Comparison of ENCODE assay signal across 2 cellular contexts in genomic region chr19:45958320-45958719, GRCh38.
TF ChIP-seq lines count a peak whose summit lies in the region.

No MANE protein-coding gene starts in this region.

TF ChIP-seq in IMR-90, 13 proteins besides CTCF, POLR2A, EP300 and RAD21:
- no peak for TF ChIP-seq USF2 (IDR thresholded peaks at IDR 0.05; ENCODE audit: low read depth, low read length)
- no peak for TF ChIP-seq BHLHE40 (IDR thresholded peaks at IDR 0.05; ENCODE audit: low read depth, low read length)
- no peak for TF ChIP-seq NFE2L2 (IDR thresholded peaks at IDR 0.05; ENCODE audit: low read depth, low read length)

TF ChIP-seq in H1, 55 proteins besides CTCF, POLR2A, EP300 and RAD21:
- TF ChIP-seq KDM4A (IDR thresholded peaks at IDR 0.05; ENCODE audit: low read depth, low read length, severe bottlenecking), result no peak
- TF ChIP-seq JUN (IDR thresholded peaks at IDR 0.05; ENCODE audit: low read depth, low read length), result no peak
- no peak for TF ChIP-seq TAF7 (optimal IDR thresholded peaks at IDR 0.05; ENCODE audit: borderline replicate concordance, low read depth, low read length)
- TF ChIP-seq ZNF274 (IDR thresholded peaks at IDR 0.05; ENCODE audit: borderline replicate concordance, extremely low read depth, low read length), result no peak
- no peak for TF ChIP-seq TBP (IDR thresholded peaks at IDR 0.05; ENCODE audit: low read depth, low read length)
- TF ChIP-seq CHD7 (IDR thresholded peaks at IDR 0.05; ENCODE audit: insufficient replicate concordance, low read length), result no peak
- TF ChIP-seq SP4 (IDR thresholded peaks at IDR 0.05; ENCODE audit: low read length), result no peak
- no peak for TF ChIP-seq ATF2 (IDR thresholded peaks at IDR 0.05; ENCODE audit: low read length)
- no peak for TF ChIP-seq ASH2L (IDR thresholded peaks at IDR 0.05; ENCODE audit: low read length)
- TF ChIP-seq BACH1 (IDR thresholded peaks at IDR 0.05; ENCODE audit: low read length), result no peak
- TF ChIP-seq SAP30 (IDR thresholded peaks at IDR 0.05; ENCODE audit: insufficient read depth, insufficient replicate concordance, low read length), result no peak
- no peak for TF ChIP-seq JUND (IDR thresholded peaks at IDR 0.05; ENCODE audit: low read length)
- no peak for TF ChIP-seq SP1 (IDR thresholded peaks at IDR 0.05; ENCODE audit: low read depth, low read length)
- TF ChIP-seq SIRT6 (IDR thresholded peaks at IDR 0.05; ENCODE audit: low read length), result no peak
- TF ChIP-seq CHD2 (IDR thresholded peaks at IDR 0.05; ENCODE audit: low read length), result no peak
- no peak for TF ChIP-seq KDM5A (IDR thresholded peaks at IDR 0.05; ENCODE audit: low read length)
